Comparison of ENCODE assay signal across 1 cellular context in genomic region chr22:49628351-49629023, GRCh38.
TF ChIP-seq lines count a peak whose summit lies in the region.

No MANE protein-coding gene starts in this region.

TF ChIP-seq in HEK293, 187 proteins besides CTCF, POLR2A, EP300 and RAD21 (continued from another document):
- TF ChIP-seq PRDM2 (tag by site-specific recombination; IDR thresholded peaks at IDR 0.05; ENCODE audit: borderline replicate concordance), result no peak
- 0 out of 2 replicates have a peak, but pooled peaks have one; percentile 8 for TF ChIP-seq EGR2 (tag by site-specific recombination; IDR thresholded peaks at IDR 0.05; ENCODE audit: low read depth)
- TF ChIP-seq ZNF692 (tag by site-specific recombination; IDR thresholded peaks at IDR 0.05), result no peak
TF ChIP-seq in HEK293: peak in this region for 5.
